Comparison of ENCODE assay signal across 18 cellular contexts in the genomic region with DNA sequence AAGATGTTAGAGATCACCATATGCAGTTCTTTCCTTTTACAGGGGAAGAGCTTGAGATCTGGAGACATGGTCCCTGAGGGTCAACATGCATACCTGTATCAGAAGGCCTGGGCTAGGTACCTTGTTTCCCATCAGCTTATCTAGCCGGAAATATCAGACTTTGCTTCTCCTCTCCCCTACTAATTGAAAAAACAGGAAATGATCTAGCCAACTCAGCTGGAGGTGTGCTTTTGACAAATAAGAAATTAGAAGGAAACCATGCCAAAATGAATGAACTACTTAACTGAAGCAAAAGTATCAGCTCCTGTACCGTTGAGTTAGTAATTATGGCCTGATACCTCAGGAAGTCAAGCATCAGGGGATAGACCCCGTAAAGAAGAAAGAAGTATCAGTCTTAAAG. TPM values are rescaled to one million over a fixed set of nuclear protein-coding genes. Genes with fewer than 3 reads are reported as not detected.
A peak's percentile ranks its signal among the peaks of the same experiment; 100 is the strongest.
DNase-seq lines count a peak whose midpoint lies in the region; ATAC-seq lines count a peak whose summit lies in the region.
"Had no signal": no experiment of that assay in that cellular context is flagged by ENCODE, and none has a peak within 500 bp of the region (broad histone marks: within the 10 kb centered on the region; RNA-seq: fewer than 3 reads in every experiment).

No MANE protein-coding gene starts in this region.

- no peak overlapping the region for H3K27ac ChIP-seq in mesendoderm (ENCODE audit: low read depth, low read length)
- H3K27ac ChIP-seq: neutrophil had no signal

- no peak overlapping the region for H3K4me3 ChIP-seq in mesendoderm (ENCODE audit: low read length)
- H3K4me3 ChIP-seq: HAP-1, uterus had no signal

- H3K4me2 ChIP-seq in mesendoderm (ENCODE audit: low read length), result no peak overlapping the region
- H3K4me2 ChIP-seq: SK-N-SH had no signal

- no peak for DNase-seq in activated CD4-positive, alpha-beta T cell treated with anti-CD3 and anti-CD28 coated beads, Interleukin-2, amount 10 ng/mL, durations not matched to agents 7 days and 5 days
- DNase-seq in activated CD4-positive, alpha-beta T cell treated with anti-CD3 and anti-CD28 coated beads, Interleukin-2, amount 50 U/mL, for 1 hour, result no peak
- peak; percentile 8 for DNase-seq in COR-L47 (lab: John Stamatoyannopoulos, UW)
- no peak for DNase-seq in T-helper 17 cell
- DNase-seq in mesendoderm, result peak; percentile 34
- DNase-seq in activated effector memory CD4-positive, alpha-beta T cell treated with anti-CD3 and anti-CD28 coated beads, Interleukin-2, amount 50 U/mL, for 16 hours, result no peak
- no peak for DNase-seq in RPMI8226
- DNase-seq: activated CD8-positive, alpha-beta memory T cell treated with anti-CD3 and anti-CD28 coated beads for 24 hours; activated gamma-delta T cell; islet precursor cell; midbrain; NCI-H2029 treated with DMSO at 0.1 percent for 48 hours; NCI-H524; SK-N-SH; uterus had no signal

- no peaks in the 10 kb centered on the region for H3K36me3 ChIP-seq in mesendoderm (ENCODE audit: control insufficient read depth, insufficient read depth, low read length)
- H3K36me3 ChIP-seq: HAP-1, uterus had no signal

- no peaks in the 10 kb centered on the region for H3K27me3 ChIP-seq in mesendoderm (ENCODE audit: insufficient read depth, low read length, poor library complexity)
- H3K27me3 ChIP-seq: neutrophil, uterus had no signal

- no peak overlapping the region for H3K56ac ChIP-seq in mesendoderm (ENCODE audit: low read length)

- CTCF ChIA-PET in activated CD4-positive, alpha-beta T cell treated with anti-CD3 and anti-CD28 coated beads, Interleukin-2, amount 10 ng/mL, durations not matched to agents 7 days and 5 days (lab: Charles Lee), result interaction anchor here (0.6 kb wide), 1 partner anchor 9 kb away, joined by 5 read pairs; no protein-coding TSS in a partner anchor

- H3K4me3 Mint-ChIP-seq in activated CD4-positive, alpha-beta T cell treated with anti-CD3 and anti-CD28 coated beads, Interleukin-2, amount 10 ng/mL, durations not matched to agents 7 days and 5 days, result no peak overlapping the region
- peak overlapping the region; percentile 45 for H3K4me3 Mint-ChIP-seq in T-helper 17 cell

- H2BK15ac ChIP-seq in mesendoderm (replicated peaks; ENCODE audit: low read depth), result no peak overlapping the region

- H3K4me1 ChIP-seq in mesendoderm (ENCODE audit: control insufficient read depth, low read depth, low read length), result no peaks in the 10 kb centered on the region
- H3K4me1 ChIP-seq: uterus had no signal

- peaks cover 6% of the 10 kb centered on the region for H3K79me2 ChIP-seq in mesendoderm (ENCODE audit: control insufficient read depth, insufficient read depth, low read length)

- no peak overlapping the region for H2BK120ac ChIP-seq in mesendoderm (ENCODE audit: low read depth, low read length)

- no peak overlapping the region for H2AK5ac ChIP-seq in mesendoderm (ENCODE audit: low read length)

- peak overlapping the region; percentile 84 for H3K27ac Mint-ChIP-seq in activated CD4-positive, alpha-beta T cell treated with anti-CD3 and anti-CD28 coated beads, Interleukin-2, amount 10 ng/mL, durations not matched to agents 7 days and 5 days
- H3K27ac Mint-ChIP-seq in T-helper 17 cell, result peak overlapping the region; percentile 85

- no peak overlapping the region for H4K5ac ChIP-seq in mesendoderm (ENCODE audit: low read length)

- peaks cover 18% of the 10 kb centered on the region for H3K4me1 Mint-ChIP-seq in activated CD4-positive, alpha-beta T cell treated with anti-CD3 and anti-CD28 coated beads, Interleukin-2, amount 10 ng/mL, durations not matched to agents 7 days and 5 days
- peaks cover 18% of the 10 kb centered on the region for H3K4me1 Mint-ChIP-seq in T-helper 17 cell

- H3K36me3 Mint-ChIP-seq in activated CD4-positive, alpha-beta T cell treated with anti-CD3 and anti-CD28 coated beads, Interleukin-2, amount 10 ng/mL, durations not matched to agents 7 days and 5 days (ENCODE audit: low read depth), result peaks cover 2% of the 10 kb centered on the region
- H3K36me3 Mint-ChIP-seq in T-helper 17 cell (ENCODE audit: low read depth), result no peaks in the 10 kb centered on the region

- H3K4ac ChIP-seq in mesendoderm (ENCODE audit: low read depth, low read length), result no peak overlapping the region

- H3K9me3 ChIP-seq in T-helper 17 cell (ENCODE audit: control insufficient read depth, low read length, poor library complexity, severe bottlenecking), result no peaks in the 10 kb centered on the region
- H3K9me3 ChIP-seq: HAP-1, neutrophil, SK-N-SH, uterus had no signal

- POLR2A ChIA-PET in activated CD4-positive, alpha-beta T cell treated with anti-CD3 and anti-CD28 coated beads, Interleukin-2, amount 10 ng/mL, durations not matched to agents 7 days and 5 days (lab: Charles Lee), result no interaction called here

- H4K8ac ChIP-seq in mesendoderm (ENCODE audit: low read depth, low read length), result no peak overlapping the region

- H3K27me3 Mint-ChIP-seq in activated CD4-positive, alpha-beta T cell treated with anti-CD3 and anti-CD28 coated beads, Interleukin-2, amount 10 ng/mL, durations not matched to agents 7 days and 5 days, result no peaks in the 10 kb centered on the region
- H3K27me3 Mint-ChIP-seq in T-helper 17 cell, result no peaks in the 10 kb centered on the region

- no peak overlapping the region for H3K9ac ChIP-seq in mesendoderm (ENCODE audit: low read length)
- H3K9ac ChIP-seq: SK-N-SH had no signal

- ATAC-seq in T-helper 17 cell, result peak; percentile 52
- ATAC-seq in GM19324 (IDR thresholded peaks at IDR 0.05; ENCODE audit: low FRiP score, unreplicated experiment), result no peak

- no peaks in the 10 kb centered on the region for H3K9me3 Mint-ChIP-seq in activated CD4-positive, alpha-beta T cell treated with anti-CD3 and anti-CD28 coated beads, Interleukin-2, amount 10 ng/mL, durations not matched to agents 7 days and 5 days

- H3K23ac ChIP-seq in mesendoderm (ENCODE audit: low read length), result no peak overlapping the region

- H2BK5ac ChIP-seq in mesendoderm (ENCODE audit: low read length), result no peak overlapping the region

- H3K79me1 ChIP-seq in mesendoderm (ENCODE audit: low read length), result peaks cover 7% of the 10 kb centered on the region

- WGBS in mesendoderm (ENCODE audit: extremely low coverage, insufficient coverage, low lambda C conversion rate), result no CpG with 5 or more reads among the region's 3 CpGs

- no peak overlapping the region for H3K18ac ChIP-seq in mesendoderm (ENCODE audit: low read length)

RNA-seq across cellular contexts. Expression of gene PKP4, which starts 20.4 kb away (rescaled TPM):
- total RNA-seq in activated CD4-positive, alpha-beta T cell treated with anti-CD3 and anti-CD28 coated beads, Interleukin-2, amount 10 ng/mL, durations not matched to agents 7 days and 5 days, result 10 to 100 TPM; 36.3 to 43.1 TPM
- 10 to 100 TPM; 26.6 to 28.9 TPM for total RNA-seq in T-helper 17 cell
- polyA plus RNA-seq in mesendoderm (2013, experiment 1 of 2), result 44.9 TPM
- polyA plus RNA-seq in mesendoderm (2013, experiment 2 of 2), result 49.5 TPM

RNA-seq across cellular contexts. Expression of gene CCDC148, which starts 20.6 kb away (rescaled TPM):
- under 1 TPM in 1 of 2 experiments, not detected in 1; 0.15 TPM for total RNA-seq in activated CD4-positive, alpha-beta T cell treated with anti-CD3 and anti-CD28 coated beads, Interleukin-2, amount 10 ng/mL, durations not matched to agents 7 days and 5 days
- total RNA-seq in T-helper 17 cell, result not detected
- polyA plus RNA-seq in mesendoderm (2013, experiment 1 of 2), result 0.48 TPM
- polyA plus RNA-seq in mesendoderm (2013, experiment 2 of 2), result 0.45 TPM

Comparison
In these comparisons a context has a peak if more than half of its experiments do, and no peak if none do; other contexts are left out.
1. DNase-seq: peak in COR-L47 (single experiment) and mesendoderm (single experiment); none in activated CD4-positive, alpha-beta T cell treated with anti-CD3 and anti-CD28 coated beads, Interleukin-2, amount 10 ng/mL, durations not matched to agents 7 days and 5 days (single experiment), activated CD4-positive, alpha-beta T cell treated with anti-CD3 and anti-CD28 coated beads, Interleukin-2, amount 50 U/mL, for 1 hour (single experiment), T-helper 17 cell (0 of 3), activated effector memory CD4-positive, alpha-beta T cell treated with anti-CD3 and anti-CD28 coated beads, Interleukin-2, amount 50 U/mL, for 16 hours (single experiment) and RPMI8226 (single experiment).